8 cellular contexts compared by ENCODE assay signal in genomic region chr16:30761427-30761927, GRCh38. TPM values are rescaled to one million over a fixed set of nuclear protein-coding genes. Genes with fewer than 3 reads are reported as not detected.
A peak's percentile ranks its signal among the peaks of the same experiment; 100 is the strongest.
DNase-seq lines count a peak whose midpoint lies in the region; ATAC-seq and TF ChIP-seq lines count a peak whose summit lies in the region.

No MANE protein-coding gene starts in this region.

- CTCF ChIA-PET in AG04450 (lab: Charles Lee) = no interaction called here

- POLR2A ChIA-PET in AG04450 (lab: Yijun Ruan, JAX) = interaction anchor here (0.5 kb wide), 1 partner anchor 41 kb away, joined by 3 read pairs; no protein-coding TSS in a partner anchor

- peak; percentile 29 for ATAC-seq in GM18907 (IDR thresholded peaks at IDR 0.05; ENCODE audit: unreplicated experiment)
- peak; percentile 28 for ATAC-seq in HG03175 (IDR thresholded peaks at IDR 0.05; ENCODE audit: unreplicated experiment)
- ATAC-seq in heart left ventricle = peak in 3 of 4 donors; percentile 4 to 17 (median 13)

- H3K4me3 ChIP-seq in AG04450 (ENCODE audit: low read depth, low read length) (peak overlapping the region; percentile 94), heart left ventricle (peak overlapping the region; percentile 70 to 99 (median 92)), retinal pigment epithelial cell (ENCODE audit: low read length) (peak overlapping the region; percentile 95)

- no peak for DNase-seq in AG04450 (ENCODE audit: low read depth, low spot score)
- DNase-seq in activated gamma-delta T cell (lab: John Stamatoyannopoulos, UW) = peak; percentile 32
- DNase-seq in heart left ventricle = peak in 1 of 5 donors; percentile 55
- no peak for DNase-seq in retinal pigment epithelial cell (ENCODE audit: low read depth)
- no peak for DNase-seq in GDM1 (lab: John Stamatoyannopoulos, UW)

- peaks cover 0 to 48% (median 30%) of the 10 kb centered on the region in 12 donors for H3K4me1 ChIP-seq in heart left ventricle

- TF ChIP-seq CTCF in AG04450 (IDR thresholded peaks at IDR 0.05; ENCODE audit: low read depth, low read length) = no peak
- no peak for TF ChIP-seq CTCF in heart left ventricle (IDR thresholded peaks at IDR 0.05)
- no peak for TF ChIP-seq CTCF in retinal pigment epithelial cell (conservative IDR thresholded peaks at IDR 0.05; ENCODE audit: low read depth, low read length)

- intact Hi-C loops in heart left ventricle (cut with DNase I) = loop anchor here in 2 of 10 donors (5.0 kb wide), 2 partner anchors 36 to 64 kb away; partner anchors contain the start of gene SRCAP (in 1 of the 2)

- TF ChIP-seq POLR2A in heart left ventricle (IDR thresholded peaks at IDR 0.05) = no peak

- H3K9me3 ChIP-seq in AG04450 (ENCODE audit: control insufficient read depth, insufficient read depth, low read length) (no peaks in the 10 kb centered on the region; the same call in 1 of the 2 replicates), heart left ventricle (no peaks in the 10 kb centered on the region)

- H3K36me3 ChIP-seq in heart left ventricle = peaks cover 0 to 57% (median 47%) of the 10 kb centered on the region in 9 donors

- no peaks in the 10 kb centered on the region for H3K27me3 ChIP-seq in AG04450 (ENCODE audit: control insufficient read depth, insufficient read depth, low read length)
- H3K27me3 ChIP-seq in heart left ventricle = no peaks in the 10 kb centered on the region

- peak overlapping the region; percentile 68 for H3K27ac ChIP-seq in AG04450 (ENCODE audit: low read depth, low read length)
- peak overlapping the region in 10 of 12 donors; percentile 32 to 97 (median 89) for H3K27ac ChIP-seq in heart left ventricle

- WGBS in heart left ventricle, 4 donors = 0 to 1% (median 0%) methylated on average over 9 to 64 of the region's 64 CpGs

TF ChIP-seq in PFSK-1, 5 proteins besides CTCF, POLR2A, EP300 and RAD21:
- peak; percentile 50; the same call in 1 of the 2 replicates for TF ChIP-seq SIN3A (IDR thresholded peaks at IDR 0.05; ENCODE audit: borderline replicate concordance, insufficient read depth, low read length)
- TF ChIP-seq, protein P1, sequence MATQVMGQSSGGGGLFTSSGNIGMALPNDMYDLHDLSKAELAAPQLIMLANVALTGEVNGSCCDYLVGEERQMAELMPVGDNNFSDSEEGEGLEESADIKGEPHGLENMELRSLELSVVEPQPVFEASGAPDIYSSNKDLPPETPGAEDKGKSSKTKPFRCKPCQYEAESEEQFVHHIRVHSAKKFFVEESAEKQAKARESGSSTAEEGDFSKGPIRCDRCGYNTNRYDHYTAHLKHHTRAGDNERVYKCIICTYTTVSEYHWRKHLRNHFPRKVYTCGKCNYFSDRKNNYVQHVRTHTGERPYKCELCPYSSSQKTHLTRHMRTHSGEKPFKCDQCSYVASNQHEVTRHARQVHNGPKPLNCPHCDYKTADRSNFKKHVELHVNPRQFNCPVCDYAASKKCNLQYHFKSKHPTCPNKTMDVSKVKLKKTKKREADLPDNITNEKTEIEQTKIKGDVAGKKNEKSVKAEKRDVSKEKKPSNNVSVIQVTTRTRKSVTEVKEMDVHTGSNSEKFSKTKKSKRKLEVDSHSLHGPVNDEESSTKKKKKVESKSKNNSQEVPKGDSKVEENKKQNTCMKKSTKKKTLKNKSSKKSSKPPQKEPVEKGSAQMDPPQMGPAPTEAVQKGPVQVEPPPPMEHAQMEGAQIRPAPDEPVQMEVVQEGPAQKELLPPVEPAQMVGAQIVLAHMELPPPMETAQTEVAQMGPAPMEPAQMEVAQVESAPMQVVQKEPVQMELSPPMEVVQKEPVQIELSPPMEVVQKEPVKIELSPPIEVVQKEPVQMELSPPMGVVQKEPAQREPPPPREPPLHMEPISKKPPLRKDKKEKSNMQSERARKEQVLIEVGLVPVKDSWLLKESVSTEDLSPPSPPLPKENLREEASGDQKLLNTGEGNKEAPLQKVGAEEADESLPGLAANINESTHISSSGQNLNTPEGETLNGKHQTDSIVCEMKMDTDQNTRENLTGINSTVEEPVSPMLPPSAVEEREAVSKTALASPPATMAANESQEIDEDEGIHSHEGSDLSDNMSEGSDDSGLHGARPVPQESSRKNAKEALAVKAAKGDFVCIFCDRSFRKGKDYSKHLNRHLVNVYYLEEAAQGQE (IDR thresholded peaks at IDR 0.05; ENCODE audit: insufficient read depth in 1 of 2, low read depth in 2 of 2, low read length in 2 of 2) = no peak
- 0 out of 2 replicates have a peak, but pooled peaks have one; percentile 37 for TF ChIP-seq POLR2AphosphoS5 (IDR thresholded peaks at IDR 0.05; ENCODE audit: low read depth, low read length)
- TF ChIP-seq TAF1 (IDR thresholded peaks at IDR 0.05; ENCODE audit: borderline replicate concordance, insufficient read depth, low read length) = no peak

RNA-seq across cellular contexts. Expression of gene CFAP119, which starts 0.4 kb away (rescaled TPM):
- polyA plus RNA-seq in AG04450 (2011; rRNA removed) (2.6 and 3.1 TPM in 2 replicates), heart left ventricle (1 to 10 TPM; 1.4 to 2.1 TPM)
- 1.9 and 3.6 TPM in 2 replicates for polyA minus RNA-seq in AG04450 (2011; rRNA and poly(A)+ RNA removed)
- polyA plus RNA-seq in PFSK-1 (2012; ENCODE audit: insufficient read length, low read depth) = 7.5 TPM
- total RNA-seq in heart left ventricle = 1 to 10 TPM in 4 of 9 donors, under 1 TPM in 5; 0.48 to 1.8 (median 0.95) TPM

RNA-seq across cellular contexts. Expression of gene RNF40, which starts 0.6 kb away (rescaled TPM):
- polyA plus RNA-seq in AG04450 (2011; rRNA removed) (66.8 and 75.5 TPM in 2 replicates), heart left ventricle (10 to 100 TPM; 31.3 to 66.9 TPM)
- 108 and 117 TPM in 2 replicates for polyA minus RNA-seq in AG04450 (2011; rRNA and poly(A)+ RNA removed)
- polyA plus RNA-seq in PFSK-1 (2012; ENCODE audit: insufficient read length, low read depth) = 83.1 TPM
- total RNA-seq in heart left ventricle = 10 to 100 TPM; 29.3 to 62.0 (median 50.3) TPM

RNA-seq across cellular contexts. Expression of gene PHKG2, which starts 13.3 kb away (rescaled TPM):
- polyA plus RNA-seq in AG04450 (2011; rRNA removed) (21.7 and 26.0 TPM in 2 replicates), heart left ventricle (10 to 100 TPM; 19.5 to 37.7 TPM)
- polyA minus RNA-seq in AG04450 (2011; rRNA and poly(A)+ RNA removed) = 18.6 and 28.5 TPM in 2 replicates
- polyA plus RNA-seq in PFSK-1 (2012; ENCODE audit: insufficient read length, low read depth) = 30.9 TPM
- total RNA-seq in heart left ventricle = 10 to 100 TPM; 13.5 to 26.7 (median 17.9) TPM

RNA-seq across cellular contexts. Expression of gene ZNF629, which starts 25.5 kb away (rescaled TPM):
- polyA plus RNA-seq in AG04450 (2011; rRNA removed) = 5.1 and 8.0 TPM in 2 replicates
- 9.5 and 9.9 TPM in 2 replicates for polyA minus RNA-seq in AG04450 (2011; rRNA and poly(A)+ RNA removed)
- 9.2 TPM for polyA plus RNA-seq in PFSK-1 (2012; ENCODE audit: insufficient read length, low read depth)
- total RNA-seq in heart left ventricle = 10 to 100 TPM; 14.3 to 30.9 (median 22.7) TPM
- polyA plus RNA-seq in heart left ventricle = 10 to 100 TPM; 11.2 to 14.9 TPM
